Comparison of ENCODE assay signal across 7 cellular contexts in genomic region chr17:42155614-42156045, GRCh38. TPM values are rescaled to one million over a fixed set of nuclear protein-coding genes. Genes with fewer than 3 reads are reported as not detected.
DNase-seq lines count a peak whose midpoint lies in the region; TF ChIP-seq lines count a peak whose summit lies in the region.

No MANE protein-coding gene starts in this region.

- no peaks in the 10 kb centered on the region for H3F3A ChIP-seq in smooth muscle cell (ENCODE audit: low read depth)

- H3K4me3 Mint-ChIP-seq in activated CD4-positive, alpha-beta memory T cell treated with anti-CD3 and anti-CD28 coated beads for 36 hours, result peak overlapping the region; percentile 86

- TF ChIP-seq CTCF in hepatocyte (IDR thresholded peaks at IDR 0.05; ENCODE audit: poor library complexity), result no peak
- TF ChIP-seq CTCF in smooth muscle cell (IDR thresholded peaks at IDR 0.05; ENCODE audit: borderline replicate concordance, insufficient read depth, poor library complexity, severe bottlenecking), result no peak

- H3K4me1 ChIP-seq in hepatocyte (ENCODE audit: insufficient read depth), result peaks cover 18% of the 10 kb centered on the region
- H3K4me1 ChIP-seq in smooth muscle cell (ENCODE audit: low read depth), result peaks cover 6% of the 10 kb centered on the region

- intact Hi-C loops in activated CD4-positive, alpha-beta memory T cell treated with anti-CD3 and anti-CD28 coated beads for 36 hours (cut with micrococcal nuclease), result loop anchor here (2.0 to 5.0 kb wide), 4 partner anchors 23 to 189 kb away; partner anchors contain the start of genes CNP, DHX58 and KCNH4

- H3K4me3 ChIP-seq in hepatocyte (peak overlapping the region; percentile 30), smooth muscle cell (peak overlapping the region; percentile 86)

- H3K9me3 ChIP-seq in hepatocyte (ENCODE audit: low read depth) (no peaks in the 10 kb centered on the region), smooth muscle cell (replicated peaks; ENCODE audit: low read depth) (no peaks in the 10 kb centered on the region)

- WGBS in hepatocyte (ENCODE audit: low lambda C conversion rate, missing lambda C conversion rate), result 23% methylated on average over 17 of the region's 17 CpGs
- 16% methylated on average over 17 of the region's 17 CpGs for WGBS in smooth muscle cell (ENCODE audit: low lambda C conversion rate)

- H3K4me1 Mint-ChIP-seq in activated CD4-positive, alpha-beta memory T cell treated with anti-CD3 and anti-CD28 coated beads for 36 hours (ENCODE audit: low read depth), result peaks cover 34% of the 10 kb centered on the region

- POLR2A ChIA-PET in HEK293T (lab: Yijun Ruan, JAX), result interaction anchor here (0.6 to 1.0 kb wide), 2 partner anchors 122 to 138 kb away, joined by 3 read pairs; partner anchors contain the start of gene DNAJC7
- POLR2A ChIA-PET in activated CD4-positive, alpha-beta memory T cell treated with anti-CD3 and anti-CD28 coated beads for 36 hours (lab: Charles Lee), result interaction anchor here (0.8 kb wide), 1 partner anchor 17 kb away, joined by 3 read pairs; no protein-coding TSS in a partner anchor

- peak overlapping the region; percentile 41 for H2AFZ ChIP-seq in hepatocyte
- peak overlapping the region; percentile 82 for H2AFZ ChIP-seq in smooth muscle cell (ENCODE audit: low read depth)

- H3K4me2 ChIP-seq in hepatocyte (peak overlapping the region; percentile 71), smooth muscle cell (peak overlapping the region; percentile 86)

- H3K36me3 ChIP-seq in hepatocyte (replicated peaks; ENCODE audit: insufficient read depth, low read depth) (no peaks in the 10 kb centered on the region), smooth muscle cell (ENCODE audit: low read depth) (no peaks in the 10 kb centered on the region)

- H3K9ac ChIP-seq in smooth muscle cell (ENCODE audit: low read depth), result peak overlapping the region; percentile 80

- CTCF ChIA-PET in HEK293T (lab: Yijun Ruan, JAX), result interaction anchor here (0.7 kb wide), 1 partner anchor 624 kb away, joined by 3 read pairs; no protein-coding TSS in a partner anchor
- CTCF ChIA-PET in activated CD4-positive, alpha-beta memory T cell treated with anti-CD3 and anti-CD28 coated beads for 36 hours (lab: Charles Lee), result interaction anchor here (0.7 to 2.8 kb wide), 2 partner anchors 26 to 112 kb away, joined by 3 to 7 read pairs; partner anchors contain the start of gene KCNH4

- peaks cover 41% of the 10 kb centered on the region for H3K79me2 ChIP-seq in hepatocyte
- H3K79me2 ChIP-seq in smooth muscle cell (ENCODE audit: low read depth), result peaks cover 41% of the 10 kb centered on the region

- H3K27ac Mint-ChIP-seq in activated CD4-positive, alpha-beta memory T cell treated with anti-CD3 and anti-CD28 coated beads for 36 hours, result no peak overlapping the region

- peak overlapping the region; percentile 3 for H3K27ac ChIP-seq in hepatocyte
- peak overlapping the region; percentile 54 for H3K27ac ChIP-seq in smooth muscle cell (ENCODE audit: low read depth)

- H3K9me3 Mint-ChIP-seq in activated CD4-positive, alpha-beta memory T cell treated with anti-CD3 and anti-CD28 coated beads for 36 hours, result no peaks in the 10 kb centered on the region

- DNase-seq in HEK293T (ENCODE audit: extremely low spot score), result no peak
- no peak for DNase-seq in activated CD4-positive, alpha-beta memory T cell treated with anti-CD3 and anti-CD28 coated beads for 36 hours
- no peak for DNase-seq in hepatocyte (ENCODE audit: low spot score)
- no peak for DNase-seq in smooth muscle cell (lab: John Stamatoyannopoulos, UW; ENCODE audit: unreplicated experiment)
- no peak for DNase-seq in AG08395 (ENCODE audit: low spot score)
- DNase-seq in T1000 (lab: John Stamatoyannopoulos, UW), result no peak
- no peak for DNase-seq in COLO668 (lab: John Stamatoyannopoulos, UW; ENCODE audit: unreplicated experiment)

- peaks cover 3% of the 10 kb centered on the region for H3K36me3 Mint-ChIP-seq in activated CD4-positive, alpha-beta memory T cell treated with anti-CD3 and anti-CD28 coated beads for 36 hours

- H4K20me1 ChIP-seq in hepatocyte (ENCODE audit: insufficient read depth, poor library complexity, severe bottlenecking) (peaks cover 8% of the 10 kb centered on the region), smooth muscle cell (ENCODE audit: low read depth) (peaks cover 35% of the 10 kb centered on the region)

- no peaks in the 10 kb centered on the region for H3K27me3 ChIP-seq in hepatocyte
- no peaks in the 10 kb centered on the region for H3K27me3 ChIP-seq in smooth muscle cell (ENCODE audit: low read depth)

- no peaks in the 10 kb centered on the region for H3K9me2 ChIP-seq in hepatocyte (replicated peaks; ENCODE audit: insufficient read depth)

- no peaks in the 10 kb centered on the region for H3K27me3 Mint-ChIP-seq in activated CD4-positive, alpha-beta memory T cell treated with anti-CD3 and anti-CD28 coated beads for 36 hours

TF ChIP-seq in HEK293T, 16 proteins besides CTCF, POLR2A, EP300 and RAD21:
- TF ChIP-seq LEF1 (IDR thresholded peaks at IDR 0.05; ENCODE audit: borderline replicate concordance), result no peak
- peak; percentile 36; the same call in 1 of the 2 replicates for TF ChIP-seq L3MBTL2 (conservative IDR thresholded peaks at IDR 0.05)
- TF ChIP-seq FOXK2 (IDR thresholded peaks at IDR 0.05), result no peak

RNA-seq across cellular contexts. Expression of gene RAB5C, which starts 0.8 kb away (rescaled TPM):
- total RNA-seq in activated CD4-positive, alpha-beta memory T cell treated with anti-CD3 and anti-CD28 coated beads for 36 hours, result 10 to 100 TPM; 47.8 to 52.4 TPM
- 123 and 158 TPM in 2 replicates for total RNA-seq in hepatocyte
- 172 and 184 TPM in 2 replicates for polyA plus RNA-seq in hepatocyte
- 92.8 and 113 TPM in 2 replicates for total RNA-seq in smooth muscle cell
- 152 and 158 TPM in 2 replicates for polyA plus RNA-seq in smooth muscle cell

RNA-seq across cellular contexts. Expression of gene KCNH4, which starts 25.3 kb away (rescaled TPM):
- total RNA-seq in activated CD4-positive, alpha-beta memory T cell treated with anti-CD3 and anti-CD28 coated beads for 36 hours, result under 1 TPM; 0.39 to 0.40 TPM
- 0.08 and 0.17 TPM in 2 replicates for total RNA-seq in hepatocyte
- polyA plus RNA-seq in hepatocyte, result 0.12 and 0.23 TPM in 2 replicates
- not detected in 2 replicates for total RNA-seq in smooth muscle cell
- not detected in 2 replicates for polyA plus RNA-seq in smooth muscle cell

RNA-seq across cellular contexts. Expression of gene HCRT, which starts 29.6 kb away (rescaled TPM):
- not detected for total RNA-seq in activated CD4-positive, alpha-beta memory T cell treated with anti-CD3 and anti-CD28 coated beads for 36 hours
- not detected in 2 replicates for total RNA-seq in hepatocyte
- not detected in 2 replicates for polyA plus RNA-seq in hepatocyte
- total RNA-seq in smooth muscle cell, result not detected in 2 replicates
- not detected in 2 replicates for polyA plus RNA-seq in smooth muscle cell

RNA-seq across cellular contexts. Expression of gene HSPB9, which starts 33.0 kb away (rescaled TPM):
- not detected for total RNA-seq in activated CD4-positive, alpha-beta memory T cell treated with anti-CD3 and anti-CD28 coated beads for 36 hours
- total RNA-seq in hepatocyte (not detected in 2 replicates), smooth muscle cell (not detected in 2 replicates)
- polyA plus RNA-seq in hepatocyte (0.34 and 0.46 TPM in 2 replicates), smooth muscle cell (0.39 and 1.0 TPM in 2 replicates)

RNA-seq across cellular contexts. Expression of gene KAT2A, which starts 34.5 kb away (rescaled TPM):
- 10 to 100 TPM; 38.6 to 41.0 TPM for total RNA-seq in activated CD4-positive, alpha-beta memory T cell treated with anti-CD3 and anti-CD28 coated beads for 36 hours
- total RNA-seq in hepatocyte (21.7 and 29.2 TPM in 2 replicates), smooth muscle cell (15.6 and 17.1 TPM in 2 replicates)
- polyA plus RNA-seq in hepatocyte (46.7 and 60.2 TPM in 2 replicates), smooth muscle cell (25.3 and 29.5 TPM in 2 replicates)
